20 cellular contexts compared by ENCODE assay signal in the genomic region with DNA sequence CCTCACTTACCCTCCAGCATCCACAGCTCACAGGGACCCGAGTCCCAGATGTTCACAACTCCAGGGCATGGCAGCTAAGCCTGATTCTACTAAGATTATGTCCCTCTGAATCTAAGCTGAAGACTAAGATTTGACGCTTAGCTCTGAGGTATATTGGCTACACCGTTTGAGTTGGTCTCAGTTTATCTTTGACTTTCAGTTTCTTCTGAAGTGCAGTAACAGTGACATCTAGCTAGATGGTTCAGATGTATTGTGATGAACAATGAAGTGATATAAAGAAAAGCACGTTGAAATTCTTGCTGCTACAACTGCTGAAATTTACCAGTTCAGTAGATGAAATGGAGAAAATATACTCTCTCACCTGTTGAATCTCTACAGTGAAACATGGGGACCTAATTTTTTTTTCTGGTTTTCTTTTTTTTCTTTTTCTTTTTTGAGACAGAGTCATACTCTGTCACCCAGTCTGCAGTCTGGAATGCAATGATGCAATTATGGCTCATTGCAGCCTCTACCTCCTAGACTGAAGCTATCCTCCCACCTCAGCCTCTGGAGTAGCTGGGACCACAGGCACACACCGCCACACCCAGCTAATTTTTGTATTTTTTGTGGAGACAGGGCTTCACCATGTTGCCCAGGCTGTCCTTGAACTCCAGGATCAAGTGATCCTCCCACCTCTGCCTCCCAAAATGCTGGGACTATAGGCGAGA.
"Had no signal": no experiment of that assay in that cellular context is flagged by ENCODE, and none has a peak within 500 bp of the region (broad histone marks: within the 10 kb centered on the region; RNA-seq: fewer than 3 reads in every experiment).

No MANE protein-coding gene starts in this region.

- H3K4me1 ChIP-seq: gastrocnemius medialis had no signal

- H3K9me3 ChIP-seq: gastrocnemius medialis, heart left ventricle, tibial artery had no signal

- DNase-seq: activated CD4-positive, alpha-beta T cell treated with anti-CD3 and anti-CD28 coated beads, Interleukin-2, amount 10 ng/mL, durations not matched to agents 24 days and 14 days; activated CD8-positive, alpha-beta T cell treated with anti-CD3 and anti-CD28 coated beads for 36 hours; activated naive CD4-positive, alpha-beta T cell; activated naive CD8-positive, alpha-beta T cell treated with anti-CD3 and anti-CD28 coated beads for 36 hours; activated T-cell treated with anti-CD3 and anti-CD28 coated beads, Interleukin-2, amount 50 U/mL, for 1 hour; brain microvascular endothelial cell; gastrocnemius medialis; heart left ventricle; left ventricle myocardium superior; occipital lobe; posterior cingulate gyrus; retina; stimulated activated CD4-positive, alpha-beta T cell treated with anti-CD3 and anti-CD28 coated beads, Interleukin-12 subunit alpha, Interleukin-12 subunit beta, amount 100 ng/mL, for 4 hours; stimulated activated CD4-positive, alpha-beta T cell treated with anti-CD3 and anti-CD28 coated beads, Interleukin-1b, Interleukin-23, amount 100 ng/mL, for 48 hours; stimulated activated naive CD4-positive, alpha-beta T cell treated with Interleukin-2 at 50 U/mL for 16 hours; T1000; tibial artery had no signal

- ATAC-seq: activated CD8-positive, alpha-beta T cell treated with anti-CD3 and anti-CD28 coated beads for 36 hours; activated T-helper 17 cell treated with anti-CD3 and anti-CD28 coated beads, Interleukin-2, amount 50 U/mL, for 72 hours; gastrocnemius medialis; heart left ventricle; left ventricle myocardium superior had no signal

- H3K27me3 ChIP-seq: brain microvascular endothelial cell, gastrocnemius medialis, heart left ventricle, tibial artery had no signal

- H3K4me3 ChIP-seq: coronary artery, gastrocnemius medialis, heart left ventricle, tibial artery had no signal

- FAIRE-seq: urothelium cell line had no signal

- H3K36me3 ChIP-seq: brain microvascular endothelial cell, tibial artery had no signal

- H3K27ac ChIP-seq: brain microvascular endothelial cell, coronary artery, gastrocnemius medialis, heart left ventricle, tibial artery had no signal
